7 cellular contexts compared by ENCODE assay signal in the genomic region with DNA sequence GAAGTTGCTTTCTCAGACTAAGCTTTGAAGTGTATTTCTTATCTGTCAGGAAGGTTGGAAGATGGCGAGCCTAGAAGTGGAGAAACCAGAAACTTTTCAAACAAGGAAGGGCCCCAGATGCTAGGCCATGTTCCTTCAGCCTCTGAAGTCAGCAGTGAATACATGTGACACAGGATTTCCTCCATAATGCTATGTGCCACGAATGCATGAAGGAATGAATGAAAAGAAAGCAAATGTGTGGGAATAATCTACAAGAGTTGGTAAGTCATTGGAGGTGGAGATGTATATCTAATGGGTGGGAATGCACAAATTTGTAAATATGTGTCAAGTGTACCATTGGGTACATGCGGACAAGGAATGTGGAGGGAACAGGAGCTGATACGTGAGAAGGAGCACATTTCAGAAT.
"Had no signal": no experiment of that assay in that cellular context is flagged by ENCODE, and none has a peak within 500 bp of the region (broad histone marks: within the 10 kb centered on the region; RNA-seq: fewer than 3 reads in every experiment).

No MANE protein-coding gene starts in this region.

- DNase-seq: IMR-90, KBM-7, KG1 had no signal

- H3K27ac ChIP-seq: HL-60 had no signal

- ATAC-seq: HepG2 had no signal

- FAIRE-seq: HepG2, HTR-8/SVneo had no signal

- H3K27ac Mint-ChIP-seq: IgD-negative memory B cell had no signal
